ENCODE assay signal across 10 cellular contexts in genomic region chr18:35117951-35118411, GRCh38.
A peak's percentile ranks its signal among the peaks of the same experiment; 100 is the strongest.
DNase-seq lines count a peak whose midpoint lies in the region; ATAC-seq and TF ChIP-seq lines count a peak whose summit lies in the region.
"Had no signal": no experiment of that assay in that cellular context is flagged by ENCODE, and none has a peak within 500 bp of the region (broad histone marks: within the 10 kb centered on the region; RNA-seq: fewer than 3 reads in every experiment).

No MANE protein-coding gene starts in this region.

- no peaks in the 10 kb centered on the region for H3K27me3 Mint-ChIP-seq in type B pancreatic cell
- H3K27me3 Mint-ChIP-seq: activated CD4-positive, alpha-beta T cell treated with anti-CD3 and anti-CD28 coated beads, Interleukin-2, amount 10 ng/mL, durations not matched to agents 7 days and 5 days; naive thymus-derived CD4-positive, alpha-beta T cell had no signal

- TF ChIP-seq CTCF in adrenal gland (IDR thresholded peaks at IDR 0.05) (no peak), gastroesophageal sphincter (IDR thresholded peaks at IDR 0.05) (no peak), neural cell (IDR thresholded peaks at IDR 0.05; ENCODE audit: poor library complexity, severe bottlenecking) (no peak), type B pancreatic cell (conservative IDR thresholded peaks at IDR 0.05) (no peak), BE2C (IDR thresholded peaks at IDR 0.05; ENCODE audit: low read depth, low read length) (no peak)

- H3K79me2 ChIP-seq in neural cell (replicated peaks; ENCODE audit: insufficient read depth, low read length), result peaks cover 17% of the 10 kb centered on the region

- no peak overlapping the region for H2AFZ ChIP-seq in neural cell (ENCODE audit: low read depth, low read length)

- no peaks in the 10 kb centered on the region for H3K9me2 ChIP-seq in neural cell (ENCODE audit: insufficient read depth, low read length)

- peak overlapping the region; percentile 65 to 95 (median 83) for H3K27ac ChIP-seq in adrenal gland
- peak overlapping the region; percentile 67 to 85 (median 76) for H3K27ac ChIP-seq in gastroesophageal sphincter
- peak overlapping the region; percentile 10 for H3K27ac ChIP-seq in neural cell (ENCODE audit: low read length)

- H3K4me1 Mint-ChIP-seq in type B pancreatic cell (ENCODE audit: unreplicated experiment), result peaks cover 41% of the 10 kb centered on the region

- no peak overlapping the region for H3K27ac Mint-ChIP-seq in type B pancreatic cell
- H3K27ac Mint-ChIP-seq: activated CD4-positive, alpha-beta T cell treated with anti-CD3 and anti-CD28 coated beads, Interleukin-2, amount 10 ng/mL, durations not matched to agents 7 days and 5 days had no signal

- no peaks in the 10 kb centered on the region for H3K9me3 Mint-ChIP-seq in type B pancreatic cell
- H3K9me3 Mint-ChIP-seq: activated CD4-positive, alpha-beta T cell treated with anti-CD3 and anti-CD28 coated beads, Interleukin-2, amount 10 ng/mL, durations not matched to agents 7 days and 5 days had no signal

- no peak overlapping the region for H3K9ac ChIP-seq in neural cell (ENCODE audit: low read length)

- H3K9me3 ChIP-seq in adrenal gland (replicated peaks in 1 of 3) (no peaks in the 10 kb centered on the region), gastroesophageal sphincter (no peaks in the 10 kb centered on the region), neural cell (ENCODE audit: low read length) (no peaks in the 10 kb centered on the region), BE2C (no peaks in the 10 kb centered on the region)

- peak; percentile 82 for ATAC-seq in gastroesophageal sphincter
- ATAC-seq in GM18498 (IDR thresholded peaks at IDR 0.05; ENCODE audit: unreplicated experiment), result no peak
- no peak for ATAC-seq in HG02571 (IDR thresholded peaks at IDR 0.05; ENCODE audit: unreplicated experiment)
- ATAC-seq: naive thymus-derived CD4-positive, alpha-beta T cell had no signal

- H3K27me3 ChIP-seq in adrenal gland (no peaks in the 10 kb centered on the region), gastroesophageal sphincter (no peaks in the 10 kb centered on the region), neural cell (ENCODE audit: insufficient read depth, low read depth, low read length) (no peaks in the 10 kb centered on the region), BE2C (no peaks in the 10 kb centered on the region)

- WGBS in adrenal gland, 4 donors, result 15 to 29% (median 23%) methylated on average over 7 of the region's 7 CpGs
- WGBS in gastroesophageal sphincter (ENCODE audit: low coverage in 1 of 2), 2 donors, result 0 to 24% methylated on average over 4 to 6 of the region's 7 CpGs

- TF ChIP-seq POLR2A in adrenal gland (IDR thresholded peaks at IDR 0.05) (peak; percentile 11 to 94), gastroesophageal sphincter (IDR thresholded peaks at IDR 0.05) (no peak)

- no peaks in the 10 kb centered on the region for H3K36me3 ChIP-seq in adrenal gland (replicated peaks in 1 of 2)
- no peaks in the 10 kb centered on the region for H3K36me3 ChIP-seq in gastroesophageal sphincter
- H3K36me3 ChIP-seq in neural cell (ENCODE audit: insufficient read depth, low read length), result no peaks in the 10 kb centered on the region
- no peaks in the 10 kb centered on the region for H3K36me3 ChIP-seq in BE2C

- H3K4me3 ChIP-seq in adrenal gland, result peak overlapping the region in 1 of 4 donors; percentile 37
- H3K4me3 ChIP-seq in gastroesophageal sphincter, result peak overlapping the region in 1 of 2 donors; percentile 21
- H3K4me3 ChIP-seq in neural cell (ENCODE audit: low read length), result peak overlapping the region; percentile 28
- H3K4me3 ChIP-seq in BE2C (ENCODE audit: low read depth, low read length), result no peak overlapping the region

- H3K4me2 ChIP-seq in neural cell (ENCODE audit: low read length), result no peak overlapping the region

- H3K4me1 ChIP-seq in adrenal gland (replicated peaks in 1 of 2) (peaks cover 24 to 57% of the 10 kb centered on the region in 2 donors), gastroesophageal sphincter (peaks cover 11 to 62% (median 18%) of the 10 kb centered on the region in 3 donors), BE2C (no peaks in the 10 kb centered on the region; the same call in 1 of the 2 replicates)

- TF ChIP-seq RAD21 in neural cell (conservative IDR thresholded peaks at IDR 0.05), result no peak

- peak overlapping the region; percentile 16 for H3K4me3 Mint-ChIP-seq in type B pancreatic cell
- H3K4me3 Mint-ChIP-seq: activated CD4-positive, alpha-beta T cell treated with anti-CD3 and anti-CD28 coated beads, Interleukin-2, amount 10 ng/mL, durations not matched to agents 7 days and 5 days; naive thymus-derived CD4-positive, alpha-beta T cell had no signal

- peaks cover 7% of the 10 kb centered on the region for H3K36me3 Mint-ChIP-seq in type B pancreatic cell

- intact Hi-C loops in adrenal gland (cut with DNase I), result no loop called here

- DNase-seq in adrenal gland (peak; percentile 62 to 77 (median 75)), type B pancreatic cell (ENCODE audit: extremely low spot score, unreplicated experiment) (no peak), BE2C (no peak), NOMO-1 (lab: John Stamatoyannopoulos, UW; ENCODE audit: unreplicated experiment in 2 of 2) (no peak)
- DNase-seq: activated CD4-positive, alpha-beta T cell treated with anti-CD3 and anti-CD28 coated beads, Interleukin-2, amount 10 ng/mL, durations not matched to agents 7 days and 5 days; naive thymus-derived CD4-positive, alpha-beta T cell had no signal

- no peaks in the 10 kb centered on the region for H3F3A ChIP-seq in neural cell (ENCODE audit: insufficient read depth, low read length, poor library complexity, severe bottlenecking)

- no peaks in the 10 kb centered on the region for H4K20me1 ChIP-seq in neural cell (ENCODE audit: insufficient read depth)

- TF ChIP-seq EP300 in gastroesophageal sphincter (IDR thresholded peaks at IDR 0.05) (no peak), neural cell (conservative IDR thresholded peaks at IDR 0.05; ENCODE audit: poor library complexity, severe bottlenecking) (no peak)

TF ChIP-seq in neural cell, 6 proteins besides CTCF, POLR2A, EP300 and RAD21:
- TF ChIP-seq EZH2 (IDR thresholded peaks at IDR 0.05; ENCODE audit: borderline replicate concordance, insufficient read depth, low read length, poor library complexity, severe bottlenecking), result no peak
- no peak for TF ChIP-seq SMC3 (conservative IDR thresholded peaks at IDR 0.05; ENCODE audit: poor library complexity)
- no peak for TF ChIP-seq POLR2AphosphoS5 (IDR thresholded peaks at IDR 0.05)
- TF ChIP-seq TAF1 (IDR thresholded peaks at IDR 0.05; ENCODE audit: low read depth), result no peak
- TF ChIP-seq REST (IDR thresholded peaks at IDR 0.05; ENCODE audit: borderline replicate concordance), result no peak
- TF ChIP-seq MXI1 (conservative IDR thresholded peaks at IDR 0.05; ENCODE audit: poor library complexity, severe bottlenecking), result no peak

Comparison
In these comparisons a context has a peak if more than half of its experiments do, and no peak if none do; other contexts are left out.
1. DNase-seq: peak in adrenal gland (7 of 7); none in type B pancreatic cell (single experiment), BE2C (single experiment) and NOMO-1 (0 of 2).
2. H3K27ac ChIP-seq: peak in every context shown above with its lines; median percentile 83 in adrenal gland; 76 in gastroesophageal sphincter; 10 in neural cell.
3. POLR2A ChIP-seq: peak in adrenal gland (2 of 2); none in gastroesophageal sphincter (0 of 2).